Comparison of ENCODE assay signal across 8 cellular contexts in genomic region chr7:149772821-149773425, GRCh38. TPM values are rescaled to one million over a fixed set of nuclear protein-coding genes. Genes with fewer than 3 reads are reported as not detected.
DNase-seq lines count a peak whose midpoint lies in the region; ATAC-seq and TF ChIP-seq lines count a peak whose summit lies in the region.

No MANE protein-coding gene starts in this region.

- no peaks in the 10 kb centered on the region for H3K9me3 Mint-ChIP-seq in CD8-positive, alpha-beta T cell
- H3K9me3 Mint-ChIP-seq in stimulated activated naive CD8-positive, alpha-beta T cell treated with anti-CD3 and anti-CD28 coated beads, Interleukin-15, Interleukin-2, amounts not matched to agents 100 ng/mL and 50 ng/mL, for 24 hours, result no peaks in the 10 kb centered on the region

- no peak for TF ChIP-seq CTCF in CD8-positive, alpha-beta T cell (IDR thresholded peaks at IDR 0.05)

- peak; percentile 12 for ATAC-seq in CD8-positive, alpha-beta T cell
- ATAC-seq in left lobe of liver (peak; percentile 4), GM19463 (IDR thresholded peaks at IDR 0.05; ENCODE audit: unreplicated experiment) (no peak), GM18873 (IDR thresholded peaks at IDR 0.05; ENCODE audit: low FRiP score, unreplicated experiment) (no peak)

- H3K4me3 ChIP-seq in CD8-positive, alpha-beta T cell (ENCODE audit: low read depth, low read length), result peak overlapping the region; percentile 57
- H3K4me3 ChIP-seq in NT2/D1 (ENCODE audit: insufficient read length, low read depth), result peak overlapping the region; percentile 59

- POLR2A ChIA-PET in CD8-positive, alpha-beta T cell (lab: Charles Lee), result no interaction called here

- no peak overlapping the region for H3K27ac Mint-ChIP-seq in CD8-positive, alpha-beta T cell
- no peak overlapping the region for H3K27ac Mint-ChIP-seq in stimulated activated naive CD8-positive, alpha-beta T cell treated with anti-CD3 and anti-CD28 coated beads, Interleukin-15, Interleukin-2, amounts not matched to agents 100 ng/mL and 50 ng/mL, for 24 hours

- H3K36me3 ChIP-seq in CD8-positive, alpha-beta T cell (ENCODE audit: insufficient read depth, low read length), result no peaks in the 10 kb centered on the region
- H3K36me3 ChIP-seq in NT2/D1 (ENCODE audit: insufficient read depth, insufficient read length, low read length), result peaks cover 7% of the 10 kb centered on the region

- H3K4me3 Mint-ChIP-seq in CD8-positive, alpha-beta T cell, result peak overlapping the region; percentile 85
- peak overlapping the region; percentile 48 for H3K4me3 Mint-ChIP-seq in stimulated activated naive CD8-positive, alpha-beta T cell treated with anti-CD3 and anti-CD28 coated beads, Interleukin-15, Interleukin-2, amounts not matched to agents 100 ng/mL and 50 ng/mL, for 24 hours

- H3K9me3 ChIP-seq in CD8-positive, alpha-beta T cell (ENCODE audit: low read length), result no peaks in the 10 kb centered on the region
- no peaks in the 10 kb centered on the region for H3K9me3 ChIP-seq in NT2/D1 (ENCODE audit: insufficient read depth, low read length)

- peak in 4 of 7 experiments; percentile 25 to 62 (median 38) for DNase-seq in CD8-positive, alpha-beta T cell
- DNase-seq in NT2/D1 (ENCODE audit: low read depth, low spot score), result no peak
- DNase-seq in astrocyte of the hippocampus (ENCODE audit: low read depth, low spot score), result peak; percentile 24
- DNase-seq in left lobe of liver (ENCODE audit: low spot score), result no peak
- DNase-seq in NOMO-1 (lab: John Stamatoyannopoulos, UW; ENCODE audit: unreplicated experiment in 2 of 2), result no peak

- H3K27me3 ChIP-seq in CD8-positive, alpha-beta T cell (ENCODE audit: insufficient read depth, low read length), result no peaks in the 10 kb centered on the region
- peaks cover 27% of the 10 kb centered on the region for H3K27me3 ChIP-seq in NT2/D1 (ENCODE audit: insufficient read depth, insufficient read length)

- H3K4me1 ChIP-seq in CD8-positive, alpha-beta T cell (ENCODE audit: insufficient read depth, low read length), result peaks cover 12% of the 10 kb centered on the region
- H3K4me1 ChIP-seq in NT2/D1 (ENCODE audit: insufficient read depth, insufficient read length), result peaks cover 15% of the 10 kb centered on the region

- no peak overlapping the region for H3K27ac ChIP-seq in CD8-positive, alpha-beta T cell (ENCODE audit: low read depth, low read length)

- CTCF ChIA-PET in CD8-positive, alpha-beta T cell (lab: Charles Lee), result interaction anchor here (1.2 kb wide), 1 partner anchor 148 kb away, joined by 3 read pairs; no protein-coding TSS in a partner anchor

- H3K27me3 Mint-ChIP-seq in CD8-positive, alpha-beta T cell (ENCODE audit: low read depth), result no peaks in the 10 kb centered on the region
- no peaks in the 10 kb centered on the region for H3K27me3 Mint-ChIP-seq in stimulated activated naive CD8-positive, alpha-beta T cell treated with anti-CD3 and anti-CD28 coated beads, Interleukin-15, Interleukin-2, amounts not matched to agents 100 ng/mL and 50 ng/mL, for 24 hours

- H3K4me1 Mint-ChIP-seq in CD8-positive, alpha-beta T cell (ENCODE audit: low read depth), result peaks cover 6% of the 10 kb centered on the region
- no peaks in the 10 kb centered on the region for H3K4me1 Mint-ChIP-seq in stimulated activated naive CD8-positive, alpha-beta T cell treated with anti-CD3 and anti-CD28 coated beads, Interleukin-15, Interleukin-2, amounts not matched to agents 100 ng/mL and 50 ng/mL, for 24 hours (ENCODE audit: low read depth)

- intact Hi-C loops in CD8-positive, alpha-beta T cell (cut with DNase I, micrococcal nuclease), result loop anchor here (1.0 to 10.0 kb wide), 5 partner anchors 59 to 1312 kb away; partner anchors contain the start of genes AGAP3 (in 1 of the 2), CDK5 (in 1 of the 2), FASTK (in 1 of the 2) and SLC4A2 (in 1 of the 2)

- peaks cover 7% of the 10 kb centered on the region for H3K36me3 Mint-ChIP-seq in CD8-positive, alpha-beta T cell
- H3K36me3 Mint-ChIP-seq in stimulated activated naive CD8-positive, alpha-beta T cell treated with anti-CD3 and anti-CD28 coated beads, Interleukin-15, Interleukin-2, amounts not matched to agents 100 ng/mL and 50 ng/mL, for 24 hours (ENCODE audit: low read depth), result no peaks in the 10 kb centered on the region

- H3K9ac ChIP-seq in NT2/D1 (ENCODE audit: insufficient read length, low read depth), result peak overlapping the region; percentile 64

RNA-seq across cellular contexts. Expression of gene ZNF467, which starts 0.5 kb away (rescaled TPM):
- 1 to 10 TPM; 2.2 to 2.5 TPM for total RNA-seq in CD8-positive, alpha-beta T cell
- total RNA-seq in left lobe of liver, result 18.9 TPM

Comparison
In these comparisons a context has a peak if more than half of its experiments do, and no peak if none do; other contexts are left out.
1. ATAC-seq: peak in CD8-positive, alpha-beta T cell (single experiment) and left lobe of liver (single experiment); none in GM19463 (single experiment) and GM18873 (single experiment).
2. DNase-seq: peak in CD8-positive, alpha-beta T cell (4 of 7) and astrocyte of the hippocampus (single experiment); none in NT2/D1 (single experiment), left lobe of liver (single experiment) and NOMO-1 (0 of 2).